ENCODE assay signal across 9 cellular contexts in the genomic region with DNA sequence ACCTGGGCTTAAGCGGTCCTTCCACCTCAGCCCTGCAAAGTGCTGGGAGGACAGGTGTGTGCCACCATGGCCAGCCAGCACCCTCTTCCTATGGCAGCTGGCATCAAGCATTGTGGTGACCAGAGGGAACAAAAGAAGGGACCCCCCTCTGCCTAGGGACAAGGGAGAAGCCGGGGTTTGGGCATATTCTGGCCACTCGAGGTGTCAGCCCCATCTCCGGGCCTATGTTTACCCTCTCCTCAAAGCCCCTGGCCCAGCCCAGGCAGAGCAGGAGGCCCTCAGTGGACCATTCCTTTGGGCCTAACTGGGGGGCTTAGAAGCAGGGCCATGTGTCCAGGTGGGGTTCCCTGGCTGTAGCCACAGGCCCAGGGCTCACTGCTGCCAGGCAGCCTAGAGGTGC. TPM values are rescaled to one million over a fixed set of nuclear protein-coding genes. Genes with fewer than 3 reads are reported as not detected.
DNase-seq lines count a peak whose midpoint lies in the region; ATAC-seq and TF ChIP-seq lines count a peak whose summit lies in the region.
"Had no signal": no experiment of that assay in that cellular context is flagged by ENCODE, and none has a peak within 500 bp of the region (broad histone marks: within the 10 kb centered on the region; RNA-seq: fewer than 3 reads in every experiment).

No MANE protein-coding gene starts in this region.

- no peaks in the 10 kb centered on the region for H3K27me3 ChIP-seq in layer of hippocampus (ENCODE audit: control insufficient read depth, insufficient read depth, low read length)

- H3K9me3 Mint-ChIP-seq in activated T-helper 2 cell treated with anti-CD3 and anti-CD28 coated beads, Interferon-gamma antibody, Interleukin-2, Interleukin-4, amounts not matched to agents 10 μg/mL and 5 μg/mL and 100 μg/mL, durations not matched to agents 14 hours and 24 hours and 36 hours: no peaks in the 10 kb centered on the region
- H3K9me3 Mint-ChIP-seq in stimulated activated naive CD8-positive, alpha-beta T cell treated with anti-CD3 and anti-CD28 coated beads, Interleukin-15, amount 100 ng/mL, for 72 hours: no peaks in the 10 kb centered on the region

- peak overlapping the region; percentile 63 for H3K27ac ChIP-seq in layer of hippocampus (ENCODE audit: low read depth, low read length)

- peak overlapping the region; percentile 99 for H3K27ac Mint-ChIP-seq in activated T-helper 2 cell treated with anti-CD3 and anti-CD28 coated beads, Interferon-gamma antibody, Interleukin-2, Interleukin-4, amounts not matched to agents 10 μg/mL and 5 μg/mL and 100 μg/mL, durations not matched to agents 14 hours and 24 hours and 36 hours
- peak overlapping the region; percentile 97 to 98 for H3K27ac Mint-ChIP-seq in stimulated activated naive CD8-positive, alpha-beta T cell treated with anti-CD3 and anti-CD28 coated beads, Interleukin-15, amount 100 ng/mL, for 72 hours

- DNase-seq in Jurkat, Clone E6-1 (ENCODE audit: low read depth, low spot score): no peak
- DNase-seq in activated T-helper 2 cell treated with anti-CD3 and anti-CD28 coated beads, Interferon-gamma antibody, Interleukin-2, Interleukin-4, amounts not matched to agents 10 μg/mL and 5 μg/mL and 100 μg/mL, durations not matched to agents 14 hours and 24 hours and 36 hours (ENCODE audit: low spot score): no peak
- DNase-seq in stimulated activated naive CD8-positive, alpha-beta T cell treated with anti-CD3 and anti-CD28 coated beads, Interleukin-15, amount 100 ng/mL, for 72 hours: no peak
- no peak for DNase-seq in GM10248 (ENCODE audit: extremely low spot score)
- DNase-seq: DMS79 treated with DMSO at 0.1 percent for 48 hours had no signal

- no peak for TF ChIP-seq CTCF in GM10248 (IDR thresholded peaks at IDR 0.05; ENCODE audit: control extremely low read depth, extremely low read depth, low read depth, missing control alignments)

- peaks cover 69% of the 10 kb centered on the region for H3K36me3 Mint-ChIP-seq in activated T-helper 2 cell treated with anti-CD3 and anti-CD28 coated beads, Interferon-gamma antibody, Interleukin-2, Interleukin-4, amounts not matched to agents 10 μg/mL and 5 μg/mL and 100 μg/mL, durations not matched to agents 14 hours and 24 hours and 36 hours (ENCODE audit: low read depth)

- POLR2A ChIA-PET in GM10248 (lab: Yijun Ruan, JAX): no interaction called here

- intact Hi-C loops in activated T-helper 2 cell treated with anti-CD3 and anti-CD28 coated beads, Interferon-gamma antibody, Interleukin-2, Interleukin-4, amounts not matched to agents 10 μg/mL and 5 μg/mL and 100 μg/mL, durations not matched to agents 14 hours and 24 hours and 36 hours (cut with micrococcal nuclease): no loop called here

- CTCF ChIA-PET in GM10248 (lab: Yijun Ruan, JAX): interaction anchor here (1.1 to 4.5 kb wide), 8 partner anchors 9 to 55 kb away, joined by 3 to 24 read pairs (median 4); partner anchors contain the start of gene VSIR

- H3K4me3 Mint-ChIP-seq in activated T-helper 2 cell treated with anti-CD3 and anti-CD28 coated beads, Interferon-gamma antibody, Interleukin-2, Interleukin-4, amounts not matched to agents 10 μg/mL and 5 μg/mL and 100 μg/mL, durations not matched to agents 14 hours and 24 hours and 36 hours (ENCODE audit: low read depth): peak overlapping the region; percentile 69
- peak overlapping the region; percentile 79 to 87 for H3K4me3 Mint-ChIP-seq in stimulated activated naive CD8-positive, alpha-beta T cell treated with anti-CD3 and anti-CD28 coated beads, Interleukin-15, amount 100 ng/mL, for 72 hours

- peaks cover 87% of the 10 kb centered on the region for H3K4me1 Mint-ChIP-seq in activated T-helper 2 cell treated with anti-CD3 and anti-CD28 coated beads, Interferon-gamma antibody, Interleukin-2, Interleukin-4, amounts not matched to agents 10 μg/mL and 5 μg/mL and 100 μg/mL, durations not matched to agents 14 hours and 24 hours and 36 hours (ENCODE audit: low read depth)
- H3K4me1 Mint-ChIP-seq in stimulated activated naive CD8-positive, alpha-beta T cell treated with anti-CD3 and anti-CD28 coated beads, Interleukin-15, amount 100 ng/mL, for 72 hours: peaks cover 100% of the 10 kb centered on the region

- ATAC-seq in stimulated activated naive CD8-positive, alpha-beta T cell treated with anti-CD3 and anti-CD28 coated beads, Interleukin-15, amount 100 ng/mL, for 72 hours: no peak
- no peak for ATAC-seq in HG03520 (IDR thresholded peaks at IDR 0.05; ENCODE audit: unreplicated experiment)
- ATAC-seq in HG02885 (IDR thresholded peaks at IDR 0.05; ENCODE audit: poor library complexity, unreplicated experiment): no peak

- H3K27me3 Mint-ChIP-seq in activated T-helper 2 cell treated with anti-CD3 and anti-CD28 coated beads, Interferon-gamma antibody, Interleukin-2, Interleukin-4, amounts not matched to agents 10 μg/mL and 5 μg/mL and 100 μg/mL, durations not matched to agents 14 hours and 24 hours and 36 hours (ENCODE audit: low read depth): no peaks in the 10 kb centered on the region
- no peaks in the 10 kb centered on the region for H3K27me3 Mint-ChIP-seq in stimulated activated naive CD8-positive, alpha-beta T cell treated with anti-CD3 and anti-CD28 coated beads, Interleukin-15, amount 100 ng/mL, for 72 hours

- peak overlapping the region; percentile 38 for H3K4me3 ChIP-seq in Jurkat, Clone E6-1 (ENCODE audit: low read length)

RNA-seq across cellular contexts. Expression of gene VSIR, which starts 23.9 kb away (rescaled TPM):
- 8.0 TPM for polyA plus RNA-seq in Jurkat, Clone E6-1 (2012; ENCODE audit: insufficient read depth, insufficient read length)
- 56.5 and 61.9 TPM in 2 replicates for total RNA-seq in activated T-helper 2 cell treated with anti-CD3 and anti-CD28 coated beads, Interferon-gamma antibody, Interleukin-2, Interleukin-4, amounts not matched to agents 10 μg/mL and 5 μg/mL and 100 μg/mL, durations not matched to agents 14 hours and 24 hours and 36 hours

RNA-seq across cellular contexts. Expression of gene C10orf105, which starts 29.8 kb away (rescaled TPM):
- polyA plus RNA-seq in Jurkat, Clone E6-1 (2012; ENCODE audit: insufficient read depth, insufficient read length): not detected
- 0.11 and 0.18 TPM in 2 replicates for total RNA-seq in activated T-helper 2 cell treated with anti-CD3 and anti-CD28 coated beads, Interferon-gamma antibody, Interleukin-2, Interleukin-4, amounts not matched to agents 10 μg/mL and 5 μg/mL and 100 μg/mL, durations not matched to agents 14 hours and 24 hours and 36 hours
- total RNA-seq: fibroblast of villous mesenchyme had no signal
